In genomic region chr5:173895766-173896165, GRCh38 we compare ENCODE assay signal across 22 cellular contexts. TPM values are rescaled to one million over a fixed set of nuclear protein-coding genes. Genes with fewer than 3 reads are reported as not detected.
DNase-seq lines count a peak whose midpoint lies in the region; ATAC-seq and TF ChIP-seq lines count a peak whose summit lies in the region.
"Had no signal": no experiment of that assay in that cellular context is flagged by ENCODE, and none has a peak within 500 bp of the region (broad histone marks: within the 10 kb centered on the region; RNA-seq: fewer than 3 reads in every experiment).

No MANE protein-coding gene starts in this region.

- in situ Hi-C loops in gastrocnemius medialis (cut with MboI; ENCODE audit: low sequenced_read_pairs in 4 of 4), result loop anchor here in 1 of 4 donors (10.0 kb wide), 1 partner anchor 69 kb away; no protein-coding TSS in a partner anchor

- peaks cover 30% of the 10 kb centered on the region for H3K4me1 ChIP-seq in MM.1S (ENCODE audit: low read length)
- H3K4me1 ChIP-seq in gastrocnemius medialis, result peaks cover 52 to 63% of the 10 kb centered on the region in 2 donors

- H3K9me3 ChIP-seq in MM.1S (replicated peaks; ENCODE audit: insufficient read depth, low read length), result no peaks in the 10 kb centered on the region
- no peaks in the 10 kb centered on the region for H3K9me3 ChIP-seq in gastrocnemius medialis
- H3K9me3 ChIP-seq: sigmoid colon, tibial nerve had no signal

- no peak overlapping the region for H3K4me3 Mint-ChIP-seq in natural killer cell treated with Interleukin-12 subunit alpha and Interleukin-12 subunit beta and Interleukin-15 and Interleukin-18, amount 100 ng/mL, for 72 hours
- H3K4me3 Mint-ChIP-seq: activated naive CD8-positive, alpha-beta T cell treated with anti-CD3 and anti-CD28 coated beads, Interleukin-2, amount 10 ng/mL, durations not matched to agents 7 days and 5 days; activated T-cell treated with anti-CD3 and anti-CD28 coated beads, Interleukin-2, amount 50 U/mL, for 4 hours; central memory CD8-positive, alpha-beta T cell had no signal

- H3K4me3 ChIP-seq in MM.1S (ENCODE audit: low read length) (peak overlapping the region; percentile 57), coronary artery (peak overlapping the region; percentile 82), gastrocnemius medialis (peak overlapping the region in 2 of 4 donors; percentile 21 to 90)
- H3K4me3 ChIP-seq: sigmoid colon, tibial nerve had no signal

- H3K36me3 ChIP-seq in MM.1S (replicated peaks; ENCODE audit: insufficient read depth, low read length) (peaks cover 5% of the 10 kb centered on the region), gastrocnemius medialis (no peaks in the 10 kb centered on the region)
- H3K36me3 ChIP-seq: sigmoid colon, tibial nerve had no signal

- peak overlapping the region; percentile 62 for H3K9ac ChIP-seq in MM.1S (ENCODE audit: low read length)

- peaks cover 26 to 41% of the 10 kb centered on the region in 2 donors for H3K4me1 Mint-ChIP-seq in natural killer cell treated with Interleukin-12 subunit alpha and Interleukin-12 subunit beta and Interleukin-15 and Interleukin-18, amount 100 ng/mL, for 72 hours (ENCODE audit: low read depth in 2 of 2)

- no peak overlapping the region for H3K27ac Mint-ChIP-seq in natural killer cell treated with Interleukin-12 subunit alpha and Interleukin-12 subunit beta and Interleukin-15 and Interleukin-18, amount 100 ng/mL, for 72 hours
- H3K27ac Mint-ChIP-seq: activated naive CD8-positive, alpha-beta T cell treated with anti-CD3 and anti-CD28 coated beads, Interleukin-2, amount 10 ng/mL, durations not matched to agents 7 days and 5 days; CD4-positive, alpha-beta memory T cell had no signal

- no peaks in the 10 kb centered on the region for H3K9me3 Mint-ChIP-seq in natural killer cell treated with Interleukin-12 subunit alpha and Interleukin-12 subunit beta and Interleukin-15 and Interleukin-18, amount 100 ng/mL, for 72 hours
- H3K9me3 Mint-ChIP-seq: activated naive CD8-positive, alpha-beta T cell treated with anti-CD3 and anti-CD28 coated beads, Interleukin-2, amount 10 ng/mL, durations not matched to agents 7 days and 5 days; activated T-cell treated with anti-CD3 and anti-CD28 coated beads, Interleukin-2, amount 50 U/mL, for 4 hours; CD4-positive, alpha-beta memory T cell; central memory CD8-positive, alpha-beta T cell had no signal

- H4K20me1 ChIP-seq in MM.1S (ENCODE audit: insufficient read depth, low read length), result no peaks in the 10 kb centered on the region; the same call in 1 of the 2 replicates

- H3F3A ChIP-seq in MM.1S (ENCODE audit: insufficient read depth, low read length), result peaks cover 65% of the 10 kb centered on the region

- H3K27me3 ChIP-seq in MM.1S (replicated peaks; ENCODE audit: insufficient read depth, low read length) (no peaks in the 10 kb centered on the region), gastrocnemius medialis (no peaks in the 10 kb centered on the region)
- H3K27me3 ChIP-seq: sigmoid colon, tibial nerve had no signal

- TF ChIP-seq CTCF in MM.1S (IDR thresholded peaks at IDR 0.05; ENCODE audit: low read length) (no peak), coronary artery (IDR thresholded peaks at IDR 0.05) (no peak), gastrocnemius medialis (IDR thresholded peaks at IDR 0.05 in 4 of 5, conservative IDR thresholded peaks at IDR 0.05 in 1 of 5) (no peak)

- intact Hi-C loops in gastrocnemius medialis (cut with DNase I; ENCODE audit: low total_unique reads), result no loop called here

- H3K9me2 ChIP-seq in MM.1S (replicated peaks; ENCODE audit: insufficient read depth, low read length), result no peaks in the 10 kb centered on the region

- H3K79me2 ChIP-seq in MM.1S (ENCODE audit: low read length), result peaks cover 100% of the 10 kb centered on the region

- peak; percentile 23 for DNase-seq in NCI-H2196 (lab: John Stamatoyannopoulos, UW; ENCODE audit: unreplicated experiment)
- DNase-seq in NCI-H2196 treated with DMSO at 0.1 percent for 48 hours (lab: John Stamatoyannopoulos, UW; ENCODE audit: unreplicated experiment), result no peak
- no peak for DNase-seq in MM.1S
- no peak for DNase-seq in coronary artery (ENCODE audit: low spot score)
- no peak for DNase-seq in gastrocnemius medialis
- DNase-seq in stimulated activated naive CD4-positive, alpha-beta T cell (lab: John Stamatoyannopoulos, UW), result no peak
- DNase-seq in natural killer cell treated with Interleukin-12 subunit alpha and Interleukin-12 subunit beta and Interleukin-15 and Interleukin-18, amount 100 ng/mL, for 72 hours (ENCODE audit: low spot score), result no peak
- DNase-seq: activated naive CD8-positive, alpha-beta T cell treated with anti-CD3 and anti-CD28 coated beads, Interleukin-2, amount 10 ng/mL, durations not matched to agents 7 days and 5 days; activated T-cell treated with anti-CD3 and anti-CD28 coated beads, Interleukin-2, amount 50 U/mL, for 4 hours; CD4-positive, alpha-beta memory T cell; DND-41; mesendoderm; MV-4-11; NCI-H2081; SHP77 treated with DMSO at 0.1 percent for 48 hours; sigmoid colon; stimulated activated CD4-positive, alpha-beta T cell treated with anti-CD3 and anti-CD28 coated beads, Interleukin-4, amount 100 ng/mL, for 1 hour; stimulated activated CD8-positive, alpha-beta memory T cell treated with anti-CD3 and anti-CD28 coated beads, Interleukin-4, amount 100 ng/mL, for 48 hours; T1000 had no signal

- ATAC-seq in gastrocnemius medialis (no peak), HG03442 (IDR thresholded peaks at IDR 0.05; ENCODE audit: unreplicated experiment) (no peak)
- no peak for ATAC-seq in natural killer cell treated with Interleukin-12 subunit alpha and Interleukin-12 subunit beta and Interleukin-15 and Interleukin-18, amount 100 ng/mL, for 72 hours
- ATAC-seq: activated T-cell treated with anti-CD3 and anti-CD28 coated beads, Interleukin-2, amount 50 U/mL, for 4 hours had no signal

- H3K36me3 Mint-ChIP-seq in natural killer cell treated with Interleukin-12 subunit alpha and Interleukin-12 subunit beta and Interleukin-15 and Interleukin-18, amount 100 ng/mL, for 72 hours, result no peaks in the 10 kb centered on the region

- TF ChIP-seq POLR2A in gastrocnemius medialis (IDR thresholded peaks at IDR 0.05), result no peak

- H3K4me2 ChIP-seq in MM.1S (ENCODE audit: low read depth, low read length), result peak overlapping the region; percentile 74

- H3K27ac ChIP-seq in MM.1S (ENCODE audit: low read length) (peak overlapping the region; percentile 85; the same call in 1 of the 2 replicates), coronary artery (no peak overlapping the region), gastrocnemius medialis (peak overlapping the region; percentile 94 to 99 (median 96))
- H3K27ac ChIP-seq: sigmoid colon, tibial nerve had no signal

- H3K27me3 Mint-ChIP-seq in natural killer cell treated with Interleukin-12 subunit alpha and Interleukin-12 subunit beta and Interleukin-15 and Interleukin-18, amount 100 ng/mL, for 72 hours, result no peaks in the 10 kb centered on the region
- H3K27me3 Mint-ChIP-seq: activated naive CD8-positive, alpha-beta T cell treated with anti-CD3 and anti-CD28 coated beads, Interleukin-2, amount 10 ng/mL, durations not matched to agents 7 days and 5 days; CD4-positive, alpha-beta memory T cell; central memory CD8-positive, alpha-beta T cell had no signal

- no peak overlapping the region for H2AFZ ChIP-seq in MM.1S (ENCODE audit: low read length)

RNA-seq across cellular contexts. Expression of gene CPEB4, which starts 7.6 kb away (rescaled TPM):
- 100 to 1,000 TPM in 2 of 4 donors, 10 to 100 TPM in 2; 97.8 to 109 (median 102) TPM for total RNA-seq in gastrocnemius medialis
- total RNA-seq in natural killer cell treated with Interleukin-12 subunit alpha and Interleukin-12 subunit beta and Interleukin-15 and Interleukin-18, amount 100 ng/mL, for 72 hours, result 10 to 100 TPM; 29.9 to 45.6 TPM

Comparison
In these comparisons a context has a peak if more than half of its experiments do, and no peak if none do; other contexts are left out.
1. H3K27ac ChIP-seq: peak in MM.1S (single experiment) and gastrocnemius medialis (4 of 4); none in coronary artery (0 of 2).